10 cellular contexts compared by ENCODE assay signal in the genomic region with DNA sequence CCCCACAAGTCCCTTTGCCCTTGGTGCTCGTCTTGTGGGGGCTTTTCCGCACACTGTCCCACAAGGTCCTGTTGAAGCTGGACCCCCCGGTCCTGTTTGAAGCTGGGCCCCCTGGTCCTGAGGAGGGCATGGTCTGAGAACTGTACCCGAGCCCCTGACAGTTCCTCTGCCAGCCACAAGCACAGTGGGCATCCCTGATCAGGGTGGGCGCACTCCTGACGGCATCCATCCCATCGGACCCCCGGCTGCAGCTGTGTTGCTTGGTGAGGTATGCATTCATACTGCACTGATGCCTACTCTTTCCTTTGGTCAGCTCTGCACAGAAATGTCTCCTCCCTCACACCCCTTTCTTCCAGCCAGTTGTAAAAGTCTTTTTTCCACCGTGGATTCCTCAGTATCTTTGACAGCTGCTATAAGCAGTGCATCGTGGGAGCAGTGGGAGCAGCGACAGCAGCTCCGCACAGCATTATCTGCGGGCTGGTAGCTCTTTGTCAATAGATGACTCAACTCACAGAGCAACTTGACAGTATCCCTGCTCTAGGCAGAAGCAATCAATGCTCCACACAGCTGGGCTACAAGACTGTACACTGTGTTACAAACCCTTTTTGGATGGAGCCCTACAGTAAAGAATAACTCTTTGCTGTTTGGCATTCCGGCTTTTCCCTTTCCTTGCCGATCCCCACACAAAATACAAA.
DNase-seq lines count a peak whose midpoint lies in the region; ATAC-seq and TF ChIP-seq lines count a peak whose summit lies in the region.
"Had no signal": no experiment of that assay in that cellular context is flagged by ENCODE, and none has a peak within 500 bp of the region (broad histone marks: within the 10 kb centered on the region; RNA-seq: fewer than 3 reads in every experiment).

No MANE protein-coding gene starts in this region.

- peak overlapping the region in 2 of 3 experiments; percentile 61 to 68 for H3K4me3 Mint-ChIP-seq in nephron

- no peaks in the 10 kb centered on the region for H3K9me3 Mint-ChIP-seq in nephron

- H3K27ac Mint-ChIP-seq in nephron = no peak overlapping the region

- ATAC-seq in Right ventricle myocardium superior (ENCODE audit: poor library complexity) = peak; percentile 72
- ATAC-seq in HG02884 (IDR thresholded peaks at IDR 0.05; ENCODE audit: unreplicated experiment) = no peak

- intact Hi-C loops in Right ventricle myocardium superior (cut with DNase I) = no loop called here
- intact Hi-C loops in cardiac septum (cut with DNase I) = no loop called here

- DNase-seq in Right ventricle myocardium superior = no peak
- DNase-seq in cardiac septum (ENCODE audit: low spot score) = no peak
- peak; percentile 71 for DNase-seq in fibroblast of pulmonary artery (ENCODE audit: low read depth)
- no peak for DNase-seq in NCI-H69 (lab: John Stamatoyannopoulos, UW)
- DNase-seq in stimulated activated CD4-positive, alpha-beta T cell treated with anti-CD3 and anti-CD28 coated beads, Interleukin-4, amount 100 ng/mL, for 4 hours = no peak
- no peak for DNase-seq in mucosa of gallbladder (ENCODE audit: low spot score)
- DNase-seq: effector memory CD4-positive, alpha-beta T cell; KG1 had no signal

- H3K4me1 Mint-ChIP-seq in nephron = no peaks in the 10 kb centered on the region

- no peaks in the 10 kb centered on the region for H3K27me3 Mint-ChIP-seq in nephron (ENCODE audit: low read depth)

- no peak for TF ChIP-seq CTCF in fibroblast of pulmonary artery (IDR thresholded peaks at IDR 0.05; ENCODE audit: low read length, missing control alignments)
- no peak for TF ChIP-seq CTCF in nephron (IDR thresholded peaks at IDR 0.05; ENCODE audit: unreplicated experiment in 3 of 3)

- no peaks in the 10 kb centered on the region for H3K36me3 Mint-ChIP-seq in nephron (ENCODE audit: low read depth)

- H3K4me3 ChIP-seq in fibroblast of pulmonary artery (replicated peaks; ENCODE audit: low read depth, low read length) = peak overlapping the region; percentile 25
